1 cellular context compared by ENCODE assay signal in genomic region chr22:28741758-28742561, GRCh38.
A peak's percentile ranks its signal among the peaks of the same experiment; 100 is the strongest.
TF ChIP-seq lines count a peak whose summit lies in the region.

Gene CHEK2 (minus strand): TSS chr22:28741820. CDS start chr22:28734721, 7,099 bp downstream.
Gene HSCB (plus strand): TSS chr22:28742039. CDS start chr22:28742096, 57 bp downstream.

TF ChIP-seq in K562, 482 proteins besides CTCF, POLR2A, EP300 and RAD21 (continued from another document and continues in another):
- no peak for TF ChIP-seq UBTF (IDR thresholded peaks at IDR 0.05; ENCODE audit: borderline replicate concordance in 1 of 2, low read depth in 2 of 2, low read length in 2 of 2)
- no peak for TF ChIP-seq PBX2 (CRISPR knock-in tag; IDR thresholded peaks at IDR 0.05; ENCODE audit: low read depth)
- no peak for TF ChIP-seq PBX2 (tag; conservative IDR thresholded peaks at IDR 0.05; ENCODE audit: low read depth)
- no peak; the same call in 1 of the 2 replicates for TF ChIP-seq PML (IDR thresholded peaks at IDR 0.05; ENCODE audit: low read length)
- no peak for TF ChIP-seq ZNF121 (CRISPR knock-in tag; conservative IDR thresholded peaks at IDR 0.05)
- TF ChIP-seq SRSF1 (IDR thresholded peaks at IDR 0.05; ENCODE audit: low read depth, low read length) = no peak
- TF ChIP-seq ZBTB49 (CRISPR knock-in tag; IDR thresholded peaks at IDR 0.05; ENCODE audit: borderline replicate concordance) = no peak
- no peak for TF ChIP-seq THRB (CRISPR knock-in tag; conservative IDR thresholded peaks at IDR 0.05)
- TF ChIP-seq E2F6 (IDR thresholded peaks at IDR 0.05; ENCODE audit: borderline replicate concordance in 1 of 2, extremely low read depth in 1 of 2, insufficient read depth in 1 of 2, insufficient read length in 1 of 2, low read depth in 1 of 2, low read length in 1 of 2, poor library complexity in 1 of 2, severe bottlenecking in 1 of 2) = peak in 1 of 2 experiments; percentile 60
- TF ChIP-seq GATA2 (CRISPR knock-in tag; IDR thresholded peaks at IDR 0.05) = no peak
- TF ChIP-seq STAG1 (CRISPR knock-in tag; IDR thresholded peaks at IDR 0.05; ENCODE audit: borderline replicate concordance) = no peak
- no peak for TF ChIP-seq ZNF217 (CRISPR knock-in tag; IDR thresholded peaks at IDR 0.05)
- no peak for TF ChIP-seq MEF2D (tag; conservative IDR thresholded peaks at IDR 0.05; ENCODE audit: low read depth)
- TF ChIP-seq MTF1 (CRISPR knock-in tag; IDR thresholded peaks at IDR 0.05; ENCODE audit: borderline replicate concordance) = no peak
- no peak for TF ChIP-seq ZNF707 (CRISPR knock-in tag; conservative IDR thresholded peaks at IDR 0.05)
- no peak for TF ChIP-seq ATF4 (CRISPR knock-in tag; IDR thresholded peaks at IDR 0.05)
- no peak for TF ChIP-seq SIRT6 (IDR thresholded peaks at IDR 0.05; ENCODE audit: low read depth, low read length)
- TF ChIP-seq CCNT2 (IDR thresholded peaks at IDR 0.05; ENCODE audit: borderline replicate concordance, extremely low read depth, insufficient read length, low read depth, low read length) = no peak
- TF ChIP-seq POLR2G (IDR thresholded peaks at IDR 0.05; ENCODE audit: low read depth, low read length) = peak; percentile 84
- no peak for TF ChIP-seq SRSF7 (optimal IDR thresholded peaks at IDR 0.05; ENCODE audit: low read depth, low read length)
- no peak for TF ChIP-seq HMG20A (CRISPR knock-in tag; conservative IDR thresholded peaks at IDR 0.05)
- no peak for TF ChIP-seq CREB5 (CRISPR knock-in tag; IDR thresholded peaks at IDR 0.05)
- TF ChIP-seq EWSR1 (IDR thresholded peaks at IDR 0.05; ENCODE audit: borderline replicate concordance, low read depth, partially characterized antibody) = no peak
- TF ChIP-seq FOXO4 (CRISPR knock-in tag; IDR thresholded peaks at IDR 0.05) = no peak
- TF ChIP-seq ZNF184 (CRISPR knock-in tag; IDR thresholded peaks at IDR 0.05) = no peak
- no peak for TF ChIP-seq ZNF280A (IDR thresholded peaks at IDR 0.05; ENCODE audit: low read depth, partially characterized antibody)
- no peak for TF ChIP-seq ZNF318 (IDR thresholded peaks at IDR 0.05; ENCODE audit: borderline replicate concordance in 1 of 2, low read depth in 1 of 2)
- TF ChIP-seq TAL1 (IDR thresholded peaks at IDR 0.05) = no peak
- TF ChIP-seq SMC3 (conservative IDR thresholded peaks at IDR 0.05; ENCODE audit: insufficient read depth, low read depth, low read length) = no peak
- TF ChIP-seq GTF2F1 (IDR thresholded peaks at IDR 0.05; ENCODE audit: low read depth, low read length) = no peak
- TF ChIP-seq TRIM28 (IDR thresholded peaks at IDR 0.05) = no peak
- no peak for TF ChIP-seq ILK (tag; IDR thresholded peaks at IDR 0.05; ENCODE audit: borderline replicate concordance, low read depth)
